15 cellular contexts compared by ENCODE assay signal in the genomic region with DNA sequence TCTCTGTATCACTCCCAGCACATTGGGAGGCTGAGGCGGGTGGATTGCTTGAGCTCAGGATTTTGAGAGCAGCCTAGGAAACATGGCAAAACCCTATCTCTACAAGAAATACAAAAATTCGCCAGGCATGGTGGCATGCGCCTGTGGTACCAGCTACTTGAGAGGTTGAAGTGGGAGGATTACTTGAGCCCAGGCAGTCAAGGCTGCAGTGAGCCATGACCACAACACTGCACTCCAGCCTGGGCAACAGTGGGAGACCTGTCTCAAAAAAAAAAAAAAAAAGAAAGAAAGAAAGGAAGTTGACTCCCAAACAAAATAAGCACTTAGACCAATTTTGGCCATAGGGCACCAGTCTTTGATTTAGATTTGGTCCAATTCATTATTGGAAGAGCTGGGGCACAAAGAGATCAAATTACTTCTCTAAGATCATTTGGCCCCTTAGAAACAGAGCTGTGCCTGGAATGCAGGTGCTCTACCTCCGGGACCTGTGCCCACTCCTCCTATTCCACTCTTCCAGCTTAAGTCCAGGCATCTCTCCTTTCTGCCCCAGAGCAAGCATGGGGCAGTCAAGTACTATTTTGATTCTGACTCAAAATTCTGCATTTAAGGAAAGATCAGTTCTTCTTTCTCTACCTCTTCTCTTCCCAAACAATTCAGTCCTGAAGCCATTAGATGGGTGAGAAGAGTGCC. TPM values are rescaled to one million over a fixed set of nuclear protein-coding genes. Genes with fewer than 3 reads are reported as not detected.
DNase-seq lines count a peak whose midpoint lies in the region; ATAC-seq and TF ChIP-seq lines count a peak whose summit lies in the region.
"Had no signal": no experiment of that assay in that cellular context is flagged by ENCODE, and none has a peak within 500 bp of the region (broad histone marks: within the 10 kb centered on the region; RNA-seq: fewer than 3 reads in every experiment).

No MANE protein-coding gene starts in this region.

- TF ChIP-seq POLR2A in thyroid gland (IDR thresholded peaks at IDR 0.05): no peak

- H3K27me3 Mint-ChIP-seq in activated T-cell treated with anti-CD3 and anti-CD28 coated beads, Interleukin-2, amount 50 U/mL, for 72 hours (ENCODE audit: low read depth): no peaks in the 10 kb centered on the region
- no peaks in the 10 kb centered on the region for H3K27me3 Mint-ChIP-seq in activated T-cell treated with anti-CD3 and anti-CD28 coated beads, Interleukin-2, amount 50 U/mL, for 24 hours
- H3K27me3 Mint-ChIP-seq in activated T-helper 17 cell treated with anti-CD3 and anti-CD28 coated beads, Interleukin-2, amount 50 U/mL, for 72 hours: no peaks in the 10 kb centered on the region
- H3K27me3 Mint-ChIP-seq: IgD-negative memory B cell had no signal

- WGBS in thyroid gland, 2 donors: 44 to 50% methylated on average over 4 of the region's 4 CpGs

- ATAC-seq in activated T-cell treated with anti-CD3 and anti-CD28 coated beads, Interleukin-2, amount 50 U/mL, for 72 hours (replicated peaks in 1 of 2): no peak
- ATAC-seq in activated T-helper 17 cell treated with anti-CD3 and anti-CD28 coated beads, Interleukin-2, amount 50 U/mL, for 72 hours (replicated peaks): no peak
- ATAC-seq in HG03442 (IDR thresholded peaks at IDR 0.05; ENCODE audit: unreplicated experiment) (no peak), foreskin keratinocyte (no peak)
- ATAC-seq: CD8-positive, alpha-beta T cell had no signal

- H3K9me3 Mint-ChIP-seq in activated T-cell treated with anti-CD3 and anti-CD28 coated beads, Interleukin-2, amount 50 U/mL, for 72 hours: no peaks in the 10 kb centered on the region
- no peaks in the 10 kb centered on the region for H3K9me3 Mint-ChIP-seq in activated T-cell treated with anti-CD3 and anti-CD28 coated beads, Interleukin-2, amount 50 U/mL, for 24 hours
- no peaks in the 10 kb centered on the region for H3K9me3 Mint-ChIP-seq in activated T-helper 17 cell treated with anti-CD3 and anti-CD28 coated beads, Interleukin-2, amount 50 U/mL, for 72 hours
- H3K9me3 Mint-ChIP-seq: CD8-positive, alpha-beta T cell; IgD-negative memory B cell had no signal

- intact Hi-C loops in thyroid gland (cut with DNase I): no loop called here

- no peaks in the 10 kb centered on the region for H3K27me3 ChIP-seq in thyroid gland
- H3K27me3 ChIP-seq in foreskin keratinocyte: no peaks in the 10 kb centered on the region
- H3K27me3 ChIP-seq: BLaER1, SJSA1 had no signal

- H3K4me1 Mint-ChIP-seq in activated T-cell treated with anti-CD3 and anti-CD28 coated beads, Interleukin-2, amount 50 U/mL, for 72 hours (ENCODE audit: low read depth): no peaks in the 10 kb centered on the region
- H3K4me1 Mint-ChIP-seq in activated T-cell treated with anti-CD3 and anti-CD28 coated beads, Interleukin-2, amount 50 U/mL, for 24 hours (ENCODE audit: low read depth): no peaks in the 10 kb centered on the region
- no peaks in the 10 kb centered on the region for H3K4me1 Mint-ChIP-seq in activated T-helper 17 cell treated with anti-CD3 and anti-CD28 coated beads, Interleukin-2, amount 50 U/mL, for 72 hours

- H3K36me3 Mint-ChIP-seq in activated T-cell treated with anti-CD3 and anti-CD28 coated beads, Interleukin-2, amount 50 U/mL, for 72 hours (ENCODE audit: insufficient read depth in 2 of 2): no peaks in the 10 kb centered on the region
- H3K36me3 Mint-ChIP-seq in activated T-cell treated with anti-CD3 and anti-CD28 coated beads, Interleukin-2, amount 50 U/mL, for 24 hours (ENCODE audit: low read depth): no peaks in the 10 kb centered on the region
- H3K36me3 Mint-ChIP-seq in activated T-helper 17 cell treated with anti-CD3 and anti-CD28 coated beads, Interleukin-2, amount 50 U/mL, for 72 hours (ENCODE audit: low read depth): no peaks in the 10 kb centered on the region
- H3K36me3 Mint-ChIP-seq: CD8-positive, alpha-beta T cell; IgD-negative memory B cell had no signal

- no peak for DNase-seq in activated T-cell treated with anti-CD3 and anti-CD28 coated beads, Interleukin-2, amount 50 U/mL, for 72 hours
- no peak for DNase-seq in activated T-cell treated with anti-CD3 and anti-CD28 coated beads, Interleukin-2, amount 50 U/mL, for 24 hours
- DNase-seq in iPS-NIHi11 (ENCODE audit: low spot score) (peak; percentile 13), thyroid gland (peak; percentile 74 to 76), NAMALWA (ENCODE audit: low spot score) (no peak), foreskin keratinocyte (no peak)
- DNase-seq: CD8-positive, alpha-beta T cell; GF-D8; NCI-H1930; NCI-H510A treated with DMSO at 0.1 percent for 48 hours had no signal

- H3K27ac ChIP-seq in thyroid gland (peak overlapping the region; percentile 29 to 92 (median 31)), foreskin keratinocyte (no peak overlapping the region)
- H3K27ac ChIP-seq: BLaER1, SJSA1 had no signal

- no peaks in the 10 kb centered on the region for H3K9me3 ChIP-seq in thyroid gland
- H3K9me3 ChIP-seq: SJSA1 had no signal

- no peak overlapping the region for H3K4me3 ChIP-seq in thyroid gland (replicated peaks in 1 of 3)
- H3K4me3 ChIP-seq: BLaER1, SJSA1 had no signal

- H3K4me1 ChIP-seq in thyroid gland (peaks cover 33 to 36% of the 10 kb centered on the region in 2 donors), foreskin keratinocyte (no peaks in the 10 kb centered on the region)

- peak overlapping the region; percentile 25 for H3K27ac Mint-ChIP-seq in activated T-cell treated with anti-CD3 and anti-CD28 coated beads, Interleukin-2, amount 50 U/mL, for 72 hours
- no peak overlapping the region for H3K27ac Mint-ChIP-seq in activated T-cell treated with anti-CD3 and anti-CD28 coated beads, Interleukin-2, amount 50 U/mL, for 24 hours
- peak overlapping the region; percentile 2 for H3K27ac Mint-ChIP-seq in activated T-helper 17 cell treated with anti-CD3 and anti-CD28 coated beads, Interleukin-2, amount 50 U/mL, for 72 hours
- H3K27ac Mint-ChIP-seq: CD8-positive, alpha-beta T cell; IgD-negative memory B cell had no signal

- H3K36me3 ChIP-seq in thyroid gland: no peaks in the 10 kb centered on the region
- H3K36me3 ChIP-seq: BLaER1, SJSA1 had no signal

- H3K4me3 Mint-ChIP-seq in activated T-cell treated with anti-CD3 and anti-CD28 coated beads, Interleukin-2, amount 50 U/mL, for 72 hours: no peak overlapping the region
- H3K4me3 Mint-ChIP-seq in activated T-cell treated with anti-CD3 and anti-CD28 coated beads, Interleukin-2, amount 50 U/mL, for 24 hours: no peak overlapping the region
- no peak overlapping the region for H3K4me3 Mint-ChIP-seq in activated T-helper 17 cell treated with anti-CD3 and anti-CD28 coated beads, Interleukin-2, amount 50 U/mL, for 72 hours
- H3K4me3 Mint-ChIP-seq: CD8-positive, alpha-beta T cell; IgD-negative memory B cell had no signal

- TF ChIP-seq CTCF in thyroid gland (IDR thresholded peaks at IDR 0.05): no peak
- no peak for TF ChIP-seq CTCF in foreskin keratinocyte (conservative IDR thresholded peaks at IDR 0.05)

RNA-seq across cellular contexts. Expression of a gene that starts 59.0 kb away (rescaled TPM):
- total RNA-seq in activated T-cell treated with anti-CD3 and anti-CD28 coated beads, Interleukin-2, amount 50 U/mL, for 72 hours: 1 to 10 TPM; 4.8 to 5.8 TPM
- 1 to 10 TPM; 2.4 to 3.3 TPM for total RNA-seq in activated T-helper 17 cell treated with anti-CD3 and anti-CD28 coated beads, Interleukin-2, amount 50 U/mL, for 72 hours
- 10 to 100 TPM; 25.3 to 57.3 (median 41.5) TPM for total RNA-seq in thyroid gland
- total RNA-seq in foreskin keratinocyte: 111 and 126 TPM in 2 replicates
- polyA plus RNA-seq in foreskin keratinocyte: 112 and 123 TPM in 2 replicates

Comparison
In these comparisons a context has a peak if more than half of its experiments do, and no peak if none do; other contexts are left out.
1. DNase-seq: peak in iPS-NIHi11 (single experiment) and thyroid gland (2 of 2); none in activated T-cell treated with anti-CD3 and anti-CD28 coated beads, Interleukin-2, amount 50 U/mL, for 72 hours (0 of 2), activated T-cell treated with anti-CD3 and anti-CD28 coated beads, Interleukin-2, amount 50 U/mL, for 24 hours (single experiment), NAMALWA (single experiment) and foreskin keratinocyte (0 of 2).